ENCODE assay signal across 27 cellular contexts in genomic region chr9:21075484-21075883, GRCh38. TPM values are rescaled to one million over a fixed set of nuclear protein-coding genes. Genes with fewer than 3 reads are reported as not detected.
"Had no signal": no experiment of that assay in that cellular context is flagged by ENCODE, and none has a peak within 500 bp of the region (broad histone marks: within the 10 kb centered on the region; RNA-seq: fewer than 3 reads in every experiment).

No MANE protein-coding gene starts in this region.

- ATAC-seq: activated T-cell treated with anti-CD3 and anti-CD28 coated beads, Interleukin-2, amount 50 U/mL, for 72 hours; effector memory CD8-positive, alpha-beta T cell; foreskin keratinocyte; psoas muscle; right cardiac atrium had no signal

- H3K36me3 ChIP-seq: cardiac muscle cell, ovary, tibial nerve, vagina had no signal

- H3K27ac ChIP-seq: cardiac muscle cell, epithelial cell of prostate, foreskin keratinocyte, hepatocyte, ovary, psoas muscle, tibial nerve, vagina had no signal

- H3K4me3 ChIP-seq: cardiac muscle cell, hepatocyte, lung, ovary, psoas muscle, tibial nerve, vagina had no signal

- H3K36me3 Mint-ChIP-seq: mesothelial cell of epicardium had no signal

- H3K27me3 Mint-ChIP-seq: effector memory CD8-positive, alpha-beta T cell; stimulated activated naive CD8-positive, alpha-beta T cell treated with anti-CD3 and anti-CD28 coated beads, Interleukin-15, Interleukin-2, amounts not matched to agents 100 ng/mL and 50 ng/mL, for 24 hours had no signal

- DNase-seq: activated CD4-positive, alpha-beta T cell treated with anti-CD3 and anti-CD28 coated beads, Interleukin-2, amount 50 U/mL, for 1 hour; activated CD4-positive, CD25-positive, alpha-beta regulatory T cell treated with anti-CD3 and anti-CD28 coated beads, Interleukin-2, amount 50 U/mL, for 72 hours; activated CD8-positive, alpha-beta memory T cell treated with anti-CD3 and anti-CD28 coated beads for 24 hours; activated CD8-positive, alpha-beta memory T cell treated with anti-CD3 and anti-CD28 coated beads, Interleukin-2, amount 50 U/mL, for 48 hours; activated effector memory CD4-positive, alpha-beta T cell treated with anti-CD3 and anti-CD28 coated beads, Interleukin-2, amount 50 U/mL, for 16 hours; activated naive CD4-positive, alpha-beta T cell treated with anti-CD3 and anti-CD28 coated beads, Interleukin-2, amount 50 U/mL, for 16 hours; activated T-cell treated with anti-CD3 and anti-CD28 coated beads, Interleukin-2, amount 50 U/mL, for 72 hours; dermis blood vessel endothelial cell; effector memory CD8-positive, alpha-beta T cell; foreskin keratinocyte; nephron progenitor cell; ovary; psoas muscle; right cardiac atrium; T-helper 1 cell; T1000 had no signal

- H3K4me3 Mint-ChIP-seq: activated T-cell treated with anti-CD3 and anti-CD28 coated beads, Interleukin-2, amount 50 U/mL, for 72 hours; effector memory CD8-positive, alpha-beta T cell; mesothelial cell of epicardium; nephron progenitor cell; stimulated activated naive CD8-positive, alpha-beta T cell treated with anti-CD3 and anti-CD28 coated beads, Interleukin-15, Interleukin-2, amounts not matched to agents 100 ng/mL and 50 ng/mL, for 24 hours had no signal

- H3K27me3 ChIP-seq: cardiac muscle cell, hepatocyte, ovary, tibial nerve, vagina had no signal

- H3K9me3 ChIP-seq: ovary, psoas muscle, tibial nerve, vagina had no signal

- H3K79me2 ChIP-seq: hepatocyte had no signal

- H3K4me1 Mint-ChIP-seq: nephron progenitor cell had no signal

- H3K9me3 Mint-ChIP-seq: effector memory CD8-positive, alpha-beta T cell had no signal

- H3K27ac Mint-ChIP-seq: activated T-cell treated with anti-CD3 and anti-CD28 coated beads, Interleukin-2, amount 50 U/mL, for 72 hours; effector memory CD8-positive, alpha-beta T cell; mesothelial cell of epicardium; nephron progenitor cell; stimulated activated naive CD8-positive, alpha-beta T cell treated with anti-CD3 and anti-CD28 coated beads, Interleukin-15, Interleukin-2, amounts not matched to agents 100 ng/mL and 50 ng/mL, for 24 hours had no signal

- H3K4me1 ChIP-seq: foreskin keratinocyte had no signal

- H2AFZ ChIP-seq: hepatocyte had no signal

- H3K4me2 ChIP-seq: hepatocyte had no signal

RNA-seq across cellular contexts. Expression of gene IFNB1, which starts 2.3 kb away (rescaled TPM):
- total RNA-seq: cardiac muscle cell, chondrocyte, dermis blood vessel endothelial cell, foreskin keratinocyte, hepatocyte, lung, mesothelial cell of epicardium, ovary, psoas muscle, right cardiac atrium, skeletal muscle tissue, tibial nerve, vagina had no signal
- polyA plus RNA-seq: adipose tissue, cardiac muscle cell, foreskin keratinocyte, hepatocyte, ovary, psoas muscle, right cardiac atrium had no signal
